8 cellular contexts compared by ENCODE assay signal in the genomic region with DNA sequence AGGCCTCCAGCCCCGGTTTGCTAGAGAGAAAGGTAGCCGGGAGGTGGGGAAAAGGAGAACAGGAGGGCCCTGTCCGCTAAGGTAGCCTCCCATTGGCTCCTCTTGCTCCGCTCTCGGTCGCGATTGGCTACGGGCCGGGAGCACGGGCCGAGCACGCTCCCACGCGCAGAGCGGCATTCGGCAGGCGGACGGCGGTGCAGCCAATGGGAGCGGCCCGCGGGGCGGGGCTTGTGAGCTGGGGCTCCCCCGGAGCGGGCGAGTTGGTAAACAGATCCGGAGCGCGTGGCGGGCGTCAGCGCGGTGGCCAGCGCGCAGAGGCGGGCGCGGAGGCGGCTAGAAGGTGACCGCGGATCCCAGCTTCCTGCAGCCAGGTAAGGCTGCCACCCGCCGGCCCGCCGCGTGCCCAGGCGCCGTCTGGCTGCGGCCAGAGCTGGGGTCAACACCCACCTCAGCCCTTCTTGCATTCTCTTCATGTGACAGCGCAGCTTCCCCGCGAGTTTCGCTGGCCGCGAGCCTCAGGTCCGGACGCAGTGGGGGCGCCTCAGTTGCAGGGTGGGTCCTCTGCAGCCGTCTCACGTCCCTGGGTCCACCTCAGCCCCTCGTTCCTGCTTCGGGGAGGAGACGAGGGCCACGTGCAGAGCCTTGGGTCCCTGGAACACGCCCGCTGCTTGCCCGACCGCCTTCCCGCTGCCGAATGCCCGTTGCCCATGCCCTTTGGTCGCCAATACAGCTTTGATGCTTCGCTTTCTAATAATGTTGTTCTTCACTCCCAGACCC. TPM values are rescaled to one million over a fixed set of nuclear protein-coding genes. Genes with fewer than 3 reads are reported as not detected.
DNase-seq lines count a peak whose midpoint lies in the region; ATAC-seq, FAIRE-seq and TF ChIP-seq lines count a peak whose summit lies in the region.

Gene COQ8A, plus strand, starts transcription at position 266 of the 777 bp plus-strand sequence. CDS start 21,092 bp downstream, outside the sequence.

- H3K9ac ChIP-seq in kidney (ENCODE audit: low read length in 2 of 2), result peak within 1 kb of the TSS; percentile 78 to 97

- peak within 1 kb of the TSS; percentile 97 to 98 for H3K27ac ChIP-seq in kidney (ENCODE audit: low read depth in 2 of 2, low read length in 2 of 2)

- H3K4me3 ChIP-seq in choroid plexus epithelial cell (ENCODE audit: low read depth, low read length) (peak within 1 kb of the TSS; percentile 79), kidney (ENCODE audit: low read length in 2 of 2) (peak within 1 kb of the TSS; percentile 78 to 87)

- FAIRE-seq in kidney (lab: Jason Lieb, UNC), result peak; percentile 77

- intact Hi-C loops in kidney (cut with DNase I), result no loop called here

- no peaks in the 10 kb centered on the region for H3K36me3 ChIP-seq in kidney (ENCODE audit: control insufficient read depth in 1 of 2, insufficient read depth in 2 of 2, low read length in 2 of 2)

- DNase-seq in AG20443 (ENCODE audit: low spot score) (peak; percentile 98), NCI-H524 treated with DMSO at 0.1 percent for 48 hours (lab: John Stamatoyannopoulos, UW) (peak; percentile 95), choroid plexus epithelial cell (ENCODE audit: low read depth) (peak; percentile 100), kidney (peak; percentile 100)
- peak; percentile 98 to 99 for DNase-seq in activated CD4-positive, alpha-beta T cell treated with anti-CD3 and anti-CD28 coated beads for 4 hours
- DNase-seq in stimulated activated CD4-positive, alpha-beta T cell treated with anti-CD3 and anti-CD28 coated beads, Interleukin-15, amount 100 ng/mL, for 1 hour (ENCODE audit: low read depth in 1 of 2, low spot score in 1 of 2), result peak; percentile 99

- peaks cover 0 to 3% of the 10 kb centered on the region in 2 donors for H3K9me3 ChIP-seq in kidney (ENCODE audit: control insufficient read depth in 1 of 2, low read length in 2 of 2)

- no peak for TF ChIP-seq CTCF in choroid plexus epithelial cell (conservative IDR thresholded peaks at IDR 0.05; ENCODE audit: low read depth, low read length)
- no peak for TF ChIP-seq CTCF in kidney (IDR thresholded peaks at IDR 0.05; ENCODE audit: borderline replicate concordance, extremely low read depth, insufficient read depth)

- H3K4me1 ChIP-seq in kidney (ENCODE audit: control insufficient read depth in 1 of 2, insufficient read depth in 1 of 2, low read depth in 1 of 2, low read length in 2 of 2), result peaks cover 27 to 38% of the 10 kb centered on the region in 2 donors

- ATAC-seq in GM19324 (IDR thresholded peaks at IDR 0.05; ENCODE audit: low FRiP score, unreplicated experiment) (peak; percentile 98), HG03460 (IDR thresholded peaks at IDR 0.05; ENCODE audit: unreplicated experiment) (peak; percentile 97)

RNA-seq across cellular contexts. Expression of gene COQ8A, which starts in this region (rescaled TPM):
- 29.4 TPM for total RNA-seq in kidney
- polyA plus RNA-seq in kidney (ENCODE audit: insufficient read depth, low read depth, low replicate concordance), result 44.1 TPM

Comparison
In these comparisons a context has a peak if more than half of its experiments do, and no peak if none do; other contexts are left out.
1. Peak in every context shown above with its lines: DNase-seq, ATAC-seq, H3K4me3 ChIP-seq and H3K27ac ChIP-seq.